1 cellular context compared by ENCODE assay signal in the genomic region with DNA sequence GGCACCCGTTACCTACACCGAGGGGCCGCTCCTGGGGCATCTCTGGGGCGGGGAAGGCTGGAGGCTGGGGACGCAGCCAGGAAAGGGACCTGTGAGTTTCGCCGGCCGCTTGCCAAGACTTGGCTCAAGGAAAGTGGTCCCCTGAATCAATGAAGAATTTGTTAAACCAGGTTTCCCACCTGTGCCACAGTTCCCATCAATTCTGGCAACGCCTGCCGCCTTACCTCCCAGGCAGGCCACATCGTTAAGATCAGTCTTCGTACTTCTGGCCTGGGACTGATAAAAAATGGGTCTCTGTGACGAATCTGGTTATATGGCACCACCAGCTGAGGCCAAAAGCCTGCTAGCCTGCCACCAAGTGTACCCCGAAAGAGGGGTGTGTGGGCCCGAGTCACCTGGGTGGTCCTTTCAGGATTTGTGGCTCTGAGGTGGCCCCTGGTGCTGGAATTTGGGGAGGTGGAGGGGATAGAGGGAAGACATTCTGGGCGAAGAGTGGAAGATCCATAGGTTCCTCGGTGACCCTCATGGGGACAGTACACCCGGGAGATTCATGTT.
TF ChIP-seq lines count a peak whose summit lies in the region.

No MANE protein-coding gene starts in this region.

TF ChIP-seq in WTC11, 78 proteins besides CTCF, POLR2A, EP300 and RAD21 (continued from another document):
- TF ChIP-seq, protein P1, sequence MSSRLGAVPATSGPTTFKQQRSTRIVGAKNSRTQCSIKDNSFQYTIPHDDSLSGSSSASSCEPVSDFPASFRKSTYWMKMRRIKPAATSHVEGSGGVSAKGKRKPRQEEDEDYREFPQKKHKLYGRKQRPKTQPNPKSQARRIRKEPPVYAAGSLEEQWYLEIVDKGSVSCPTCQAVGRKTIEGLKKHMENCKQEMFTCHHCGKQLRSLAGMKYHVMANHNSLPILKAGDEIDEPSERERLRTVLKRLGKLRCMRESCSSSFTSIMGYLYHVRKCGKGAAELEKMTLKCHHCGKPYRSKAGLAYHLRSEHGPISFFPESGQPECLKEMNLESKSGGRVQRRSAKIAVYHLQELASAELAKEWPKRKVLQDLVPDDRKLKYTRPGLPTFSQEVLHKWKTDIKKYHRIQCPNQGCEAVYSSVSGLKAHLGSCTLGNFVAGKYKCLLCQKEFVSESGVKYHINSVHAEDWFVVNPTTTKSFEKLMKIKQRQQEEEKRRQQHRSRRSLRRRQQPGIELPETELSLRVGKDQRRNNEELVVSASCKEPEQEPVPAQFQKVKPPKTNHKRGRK (CRISPR knock-in tag; IDR thresholded peaks at IDR 0.05; ENCODE audit: borderline replicate concordance) = no peak
- TF ChIP-seq ZNF263 (CRISPR knock-in tag; IDR thresholded peaks at IDR 0.05; ENCODE audit: low read depth) (no peak), SMAD3 (CRISPR knock-in tag; IDR thresholded peaks at IDR 0.05; ENCODE audit: borderline replicate concordance) (no peak), SP1 (CRISPR knock-in tag; conservative IDR thresholded peaks at IDR 0.05) (no peak), NR1H2 (CRISPR knock-in tag; IDR thresholded peaks at IDR 0.05) (no peak), ZNF671 (CRISPR knock-in tag; IDR thresholded peaks at IDR 0.05) (no peak), ZNF138 (CRISPR knock-in tag; conservative IDR thresholded peaks at IDR 0.05) (no peak), MYBL2 (CRISPR knock-in tag; IDR thresholded peaks at IDR 0.05) (no peak), NFE2L1 (CRISPR knock-in tag; IDR thresholded peaks at IDR 0.05) (no peak)
- TF ChIP-seq, protein P2, sequence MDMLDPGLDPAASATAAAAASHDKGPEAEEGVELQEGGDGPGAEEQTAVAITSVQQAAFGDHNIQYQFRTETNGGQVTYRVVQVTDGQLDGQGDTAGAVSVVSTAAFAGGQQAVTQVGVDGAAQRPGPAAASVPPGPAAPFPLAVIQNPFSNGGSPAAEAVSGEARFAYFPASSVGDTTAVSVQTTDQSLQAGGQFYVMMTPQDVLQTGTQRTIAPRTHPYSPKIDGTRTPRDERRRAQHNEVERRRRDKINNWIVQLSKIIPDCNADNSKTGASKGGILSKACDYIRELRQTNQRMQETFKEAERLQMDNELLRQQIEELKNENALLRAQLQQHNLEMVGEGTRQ (CRISPR knock-in tag; IDR thresholded peaks at IDR 0.05) = no peak
- TF ChIP-seq, protein P3, sequence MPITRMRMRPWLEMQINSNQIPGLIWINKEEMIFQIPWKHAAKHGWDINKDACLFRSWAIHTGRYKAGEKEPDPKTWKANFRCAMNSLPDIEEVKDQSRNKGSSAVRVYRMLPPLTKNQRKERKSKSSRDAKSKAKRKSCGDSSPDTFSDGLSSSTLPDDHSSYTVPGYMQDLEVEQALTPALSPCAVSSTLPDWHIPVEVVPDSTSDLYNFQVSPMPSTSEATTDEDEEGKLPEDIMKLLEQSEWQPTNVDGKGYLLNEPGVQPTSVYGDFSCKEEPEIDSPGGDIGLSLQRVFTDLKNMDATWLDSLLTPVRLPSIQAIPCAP (CRISPR knock-in tag; IDR thresholded peaks at IDR 0.05) = no peak
